ENCODE assay signal across 18 cellular contexts in genomic region chr4:123786159-123786915, GRCh38.
A peak's percentile ranks its signal among the peaks of the same experiment; 100 is the strongest.
DNase-seq lines count a peak whose midpoint lies in the region; ATAC-seq and TF ChIP-seq lines count a peak whose summit lies in the region.
"Had no signal": no experiment of that assay in that cellular context is flagged by ENCODE, and none has a peak within 500 bp of the region (broad histone marks: within the 10 kb centered on the region; RNA-seq: fewer than 3 reads in every experiment).

No MANE protein-coding gene starts in this region.

- no peak for TF ChIP-seq CTCF in heart left ventricle (IDR thresholded peaks at IDR 0.05)
- TF ChIP-seq CTCF in nephron progenitor cell (IDR thresholded peaks at IDR 0.05) = no peak
- TF ChIP-seq CTCF in tibial artery (IDR thresholded peaks at IDR 0.05) = no peak

- no peak overlapping the region for H3K4me3 Mint-ChIP-seq in nephron progenitor cell
- H3K4me3 Mint-ChIP-seq: activated B cell treated with CpG ODN at 0.5 μM for 24 hours; effector memory CD8-positive, alpha-beta T cell; naive thymus-derived CD8-positive, alpha-beta T cell; stimulated activated naive CD8-positive, alpha-beta T cell treated with anti-CD3 and anti-CD28 coated beads, Interleukin-15, Interleukin-2, amounts not matched to agents 100 ng/mL and 50 ng/mL, for 24 hours; T-cell had no signal

- H3K36me3 ChIP-seq in adipocyte (ENCODE audit: control insufficient read depth, insufficient read depth, low read length, severe bottlenecking) (no peaks in the 10 kb centered on the region), heart left ventricle (no peaks in the 10 kb centered on the region), tibial artery (no peaks in the 10 kb centered on the region)
- H3K36me3 ChIP-seq: BLaER1 had no signal

- peak; percentile 51 to 63 (median 56) for ATAC-seq in heart left ventricle
- ATAC-seq in HG02678 (IDR thresholded peaks at IDR 0.05; ENCODE audit: unreplicated experiment) = no peak
- ATAC-seq: effector memory CD8-positive, alpha-beta T cell; naive thymus-derived CD8-positive, alpha-beta T cell; PC-3; T-cell had no signal

- H3K9me3 ChIP-seq in adipocyte (ENCODE audit: control insufficient read depth, low read length) = no peaks in the 10 kb centered on the region
- no peaks in the 10 kb centered on the region for H3K9me3 ChIP-seq in heart left ventricle
- no peaks in the 10 kb centered on the region for H3K9me3 ChIP-seq in tibial artery
- H3K9me3 ChIP-seq: BLaER1 had no signal

- H3K4me1 Mint-ChIP-seq in nephron progenitor cell = peaks cover 16% of the 10 kb centered on the region
- H3K4me1 Mint-ChIP-seq: activated B cell treated with CpG ODN at 0.5 μM for 24 hours; naive thymus-derived CD8-positive, alpha-beta T cell; T-cell had no signal

- H3K4me1 ChIP-seq in adipocyte (ENCODE audit: control insufficient read depth, insufficient read depth, low read length) (peaks cover 63% of the 10 kb centered on the region), heart left ventricle (peaks cover 0 to 55% (median 11%) of the 10 kb centered on the region in 12 donors), tibial artery (peaks cover 0 to 61% (median 14%) of the 10 kb centered on the region in 4 donors)
- H3K4me1 ChIP-seq: BLaER1 had no signal

- H3K27me3 ChIP-seq in adipocyte (replicated peaks; ENCODE audit: control insufficient read depth, insufficient read depth, low read length) = no peaks in the 10 kb centered on the region
- no peaks in the 10 kb centered on the region for H3K27me3 ChIP-seq in heart left ventricle
- H3K27me3 ChIP-seq in tibial artery = no peaks in the 10 kb centered on the region
- H3K27me3 ChIP-seq: BLaER1 had no signal

- TF ChIP-seq POLR2A in heart left ventricle (IDR thresholded peaks at IDR 0.05) = no peak

- H3K27ac ChIP-seq in heart left ventricle = peak overlapping the region; percentile 11 to 88 (median 74)
- H3K27ac ChIP-seq in tibial artery = peak overlapping the region; percentile 46 to 62
- H3K27ac ChIP-seq: BLaER1 had no signal

- 38 to 54% (median 47%) methylated on average over 6 of the region's 6 CpGs for WGBS in heart left ventricle, 4 donors

- H3K9ac ChIP-seq in adipocyte (ENCODE audit: low read length) = peak overlapping the region; percentile 72
- H3K9ac ChIP-seq: BLaER1 had no signal

- H3K36me3 Mint-ChIP-seq in nephron progenitor cell (ENCODE audit: low read depth) = peaks cover 5% of the 10 kb centered on the region
- H3K36me3 Mint-ChIP-seq: naive thymus-derived CD8-positive, alpha-beta T cell; T-cell had no signal

- H3K9me3 Mint-ChIP-seq in nephron progenitor cell = peaks cover 13% of the 10 kb centered on the region
- H3K9me3 Mint-ChIP-seq: activated B cell treated with CpG ODN at 0.5 μM for 24 hours; effector memory CD8-positive, alpha-beta T cell; stimulated activated naive CD8-positive, alpha-beta T cell treated with anti-CD3 and anti-CD28 coated beads, Interleukin-15, Interleukin-2, amounts not matched to agents 100 ng/mL and 50 ng/mL, for 24 hours; T-cell had no signal

- H3K27ac Mint-ChIP-seq in nephron progenitor cell = peak overlapping the region; percentile 48
- H3K27ac Mint-ChIP-seq: activated B cell treated with CpG ODN at 0.5 μM for 24 hours; effector memory CD8-positive, alpha-beta T cell; naive thymus-derived CD8-positive, alpha-beta T cell; stimulated activated naive CD8-positive, alpha-beta T cell treated with anti-CD3 and anti-CD28 coated beads, Interleukin-15, Interleukin-2, amounts not matched to agents 100 ng/mL and 50 ng/mL, for 24 hours; T-cell had no signal

- H3K4me3 ChIP-seq in adipocyte (ENCODE audit: low read length) (peak overlapping the region; percentile 39), heart left ventricle (peak overlapping the region in 1 of 12 donors; percentile 5), tibial artery (no peak overlapping the region)
- H3K4me3 ChIP-seq: BLaER1 had no signal

- DNase-seq in adipocyte (ENCODE audit: low read depth) (peak; percentile 30), heart left ventricle (no peak), nephron progenitor cell (no peak), tibial artery (no peak), cerebellar cortex (ENCODE audit: low spot score) (no peak), mucosa of gallbladder (ENCODE audit: low spot score) (no peak), DMS153 treated with DMSO at 0.1 percent for 48 hours (lab: John Stamatoyannopoulos, UW; ENCODE audit: unreplicated experiment) (no peak)
- DNase-seq: activated B cell treated with CpG ODN at 0.5 μM for 24 hours; activated naive CD4-positive, alpha-beta T cell treated with Interleukin-2 at 50 U/mL for 16 hours; effector memory CD8-positive, alpha-beta T cell; naive thymus-derived CD8-positive, alpha-beta T cell; NCI-H1694 treated with DMSO at 0.1 percent for 48 hours; NCI-H526; T-cell had no signal

- intact Hi-C loops in heart left ventricle (cut with DNase I) (loop anchor here in 5 of 10 donors (5.0 kb wide), 2 partner anchors 41 to 46 kb away; no protein-coding TSS in a partner anchor), tibial artery (cut with DNase I; ENCODE audit: low total_unique reads) (no loop called here)

- no peaks in the 10 kb centered on the region for H3K27me3 Mint-ChIP-seq in nephron progenitor cell (ENCODE audit: low read depth, poor library complexity)
- H3K27me3 Mint-ChIP-seq: stimulated activated naive CD8-positive, alpha-beta T cell treated with anti-CD3 and anti-CD28 coated beads, Interleukin-15, Interleukin-2, amounts not matched to agents 100 ng/mL and 50 ng/mL, for 24 hours; T-cell had no signal
